ENCODE assay signal across 16 cellular contexts in genomic region chr11:72217856-72218745, GRCh38. TPM values are rescaled to one million over a fixed set of nuclear protein-coding genes. Genes with fewer than 3 reads are reported as not detected.
DNase-seq lines count a peak whose midpoint lies in the region; ATAC-seq and TF ChIP-seq lines count a peak whose summit lies in the region.
"Had no signal": no experiment of that assay in that cellular context is flagged by ENCODE, and none has a peak within 500 bp of the region (broad histone marks: within the 10 kb centered on the region; RNA-seq: fewer than 3 reads in every experiment).

No MANE protein-coding gene starts in this region.

- H3K4me3 Mint-ChIP-seq in IgD-negative memory B cell (peak overlapping the region in 3 of 4 donors; percentile 37 to 81 (median 79)), naive B cell (peak overlapping the region in 7 of 8 donors; percentile 3 to 55 (median 25))

- peaks cover 24 to 37% (median 30%) of the 10 kb centered on the region in 3 donors for H3K4me1 Mint-ChIP-seq in IgD-negative memory B cell
- peaks cover 31 to 49% (median 49%) of the 10 kb centered on the region in 3 donors for H3K4me1 Mint-ChIP-seq in naive B cell

- peaks cover 6 to 13% of the 10 kb centered on the region in 2 donors for H3K4me1 ChIP-seq in adrenal gland (replicated peaks in 1 of 2)

- peak overlapping the region in 3 of 5 donors; percentile 29 to 68 (median 35) for H3K27ac ChIP-seq in adrenal gland

- H3K27ac Mint-ChIP-seq in IgD-negative memory B cell: peak overlapping the region in 2 of 3 donors; percentile 0 to 85
- H3K27ac Mint-ChIP-seq in naive B cell: peak overlapping the region in 4 of 6 donors; percentile 21 to 84 (median 77)

- no peak overlapping the region for H3K4me3 ChIP-seq in adrenal gland
- H3K4me3 ChIP-seq: Peyer's patch had no signal

- intact Hi-C loops in adrenal gland (cut with DNase I): no loop called here

- DNase-seq in AML-193 (lab: John Stamatoyannopoulos, UW) (peak; percentile 32 to 54), adrenal gland (peak in 2 of 7 donors; percentile 12 to 15), naive B cell (no peak), GM19238 (ENCODE audit: insufficient read length, low spot score) (no peak)
- DNase-seq: amygdala; C1 segment of cervical spinal cord; effector memory CD4-positive, alpha-beta T cell; foreskin melanocyte; NCI-H2171; Peyer's patch had no signal

- H3K36me3 ChIP-seq in adrenal gland (replicated peaks in 1 of 2): no peaks in the 10 kb centered on the region
- H3K36me3 ChIP-seq: Peyer's patch had no signal

- H3K36me3 Mint-ChIP-seq in IgD-negative memory B cell (no peaks in the 10 kb centered on the region), naive B cell (no peaks in the 10 kb centered on the region)

- H3K9me3 ChIP-seq in adrenal gland (replicated peaks in 1 of 3): no peaks in the 10 kb centered on the region
- H3K9me3 ChIP-seq: Peyer's patch had no signal

- peaks cover 0 to 3% (median 0%) of the 10 kb centered on the region in 3 donors for H3K9me3 Mint-ChIP-seq in IgD-negative memory B cell
- H3K9me3 Mint-ChIP-seq in naive B cell: peaks cover 0 to 1% (median 0%) of the 10 kb centered on the region in 7 donors

- TF ChIP-seq POLR2A in adrenal gland (IDR thresholded peaks at IDR 0.05): no peak

- ATAC-seq in naive B cell (ENCODE audit: low read depth in 2 of 2) (peak in 1 of 2 donors; percentile 42), GM18502 (IDR thresholded peaks at IDR 0.05; ENCODE audit: poor library complexity, unreplicated experiment) (no peak), HG03571 (IDR thresholded peaks at IDR 0.05; ENCODE audit: unreplicated experiment) (no peak), GM21526 (IDR thresholded peaks at IDR 0.05; ENCODE audit: low FRiP score, unreplicated experiment) (no peak)

- no peaks in the 10 kb centered on the region for H3K27me3 ChIP-seq in adrenal gland
- H3K27me3 ChIP-seq: Peyer's patch had no signal

- peaks cover 2% of the 10 kb centered on the region for H3K27me3 Mint-ChIP-seq in IgD-negative memory B cell
- no peaks in the 10 kb centered on the region for H3K27me3 Mint-ChIP-seq in naive B cell

- TF ChIP-seq CTCF in adrenal gland (IDR thresholded peaks at IDR 0.05): no peak

- WGBS in adrenal gland, 4 donors: 60 to 68% (median 65%) methylated on average over 6 to 7 of the region's 7 CpGs

RNA-seq across cellular contexts. Expression of gene FOLR2, which starts 1.5 kb away (rescaled TPM):
- polyA plus RNA-seq in IgD-negative memory B cell (16.1 TPM), adrenal gland (10 to 100 TPM; 14.6 to 35.2 (median 27.2) TPM), naive B cell (ENCODE audit: low read depth in 6 of 6) (1 to 10 TPM in 2 of 6 donors, under 1 TPM in 2, not detected in 2; 0.70 to 1.6 (median 1.2) TPM)
- total RNA-seq in adrenal gland: 100 to 1,000 TPM in 2 of 8 donors, 10 to 100 TPM in 6; 23.6 to 221 (median 78.9) TPM
- total RNA-seq: kidney epithelial cell had no signal

RNA-seq across cellular contexts. Expression of gene INPPL1, which starts 6.5 kb away (rescaled TPM):
- polyA plus RNA-seq in IgD-negative memory B cell: 11.7 TPM
- total RNA-seq in adrenal gland: 100 to 1,000 TPM in 5 of 8 donors, 10 to 100 TPM in 3; 86.4 to 238 (median 119) TPM
- polyA plus RNA-seq in adrenal gland: 100 to 1,000 TPM in 2 of 3 donors, 10 to 100 TPM in 1; 45.3 to 395 (median 130) TPM
- 10 to 100 TPM in 1 of 6 donors, 1 to 10 TPM in 5; 4.8 to 13.1 (median 7.7) TPM for polyA plus RNA-seq in naive B cell (ENCODE audit: low read depth in 6 of 6)

RNA-seq across cellular contexts. Expression of gene PHOX2A, which starts 25.9 kb away (rescaled TPM):
- polyA plus RNA-seq in IgD-negative memory B cell: not detected
- 10 to 100 TPM in 3 of 8 donors, under 1 TPM in 2, not detected in 3; 0.32 to 26.6 (median 12.8) TPM for total RNA-seq in adrenal gland
- 10 to 100 TPM in 2 of 3 donors, 1 to 10 TPM in 1; 7.1 to 68.9 (median 19.2) TPM for polyA plus RNA-seq in adrenal gland
- not detected for polyA plus RNA-seq in naive B cell (ENCODE audit: low read depth in 6 of 6)
- total RNA-seq: kidney epithelial cell, omental fat pad, Peyer's patch had no signal

RNA-seq across cellular contexts. Expression of gene FOLR1, which starts 26.2 kb away (rescaled TPM):
- polyA plus RNA-seq in IgD-negative memory B cell (not detected), adrenal gland (1 to 10 TPM in 1 of 3 donors, under 1 TPM in 2; 0.57 to 2.5 (median 0.80) TPM), naive B cell (ENCODE audit: low read depth in 6 of 6) (not detected)
- total RNA-seq in adrenal gland: 1 to 10 TPM in 6 of 8 donors, under 1 TPM in 2; 0.84 to 7.2 (median 2.0) TPM
- total RNA-seq: omental fat pad, Peyer's patch had no signal

Comparison
In these comparisons a context has a peak if more than half of its experiments do, and no peak if none do; other contexts are left out.
1. DNase-seq: peak in AML-193 (2 of 2); none in naive B cell (single experiment) and GM19238 (single experiment).